ENCODE assay signal across 19 cellular contexts in genomic region chrX:136179133-136179532, GRCh38. TPM values are rescaled to one million over a fixed set of nuclear protein-coding genes. Genes with fewer than 3 reads are reported as not detected.
DNase-seq lines count a peak whose midpoint lies in the region; ATAC-seq and TF ChIP-seq lines count a peak whose summit lies in the region.
"Had no signal": no experiment of that assay in that cellular context is flagged by ENCODE, and none has a peak within 500 bp of the region (broad histone marks: within the 10 kb centered on the region; RNA-seq: fewer than 3 reads in every experiment).

No MANE protein-coding gene starts in this region.

- peak; percentile 46 for ATAC-seq in left ventricle myocardium superior
- ATAC-seq in Right ventricle myocardium superior (ENCODE audit: poor library complexity), result no peak
- ATAC-seq: A549 had no signal

- no peak overlapping the region for H3K27ac Mint-ChIP-seq in progenitor cell of endocrine pancreas
- H3K27ac Mint-ChIP-seq: CD8-positive, alpha-beta memory T cell had no signal

- no peak for TF ChIP-seq CTCF in GM10266 (IDR thresholded peaks at IDR 0.05; ENCODE audit: control insufficient read depth, insufficient read depth, low read depth, missing control alignments)
- TF ChIP-seq CTCF in progenitor cell of endocrine pancreas (IDR thresholded peaks at IDR 0.05; ENCODE audit: unreplicated experiment), result no peak

- H3K36me3 Mint-ChIP-seq in progenitor cell of endocrine pancreas (ENCODE audit: insufficient read depth), result no peaks in the 10 kb centered on the region
- H3K36me3 Mint-ChIP-seq: CD8-positive, alpha-beta memory T cell had no signal

- peaks cover 3% of the 10 kb centered on the region for H3K4me1 Mint-ChIP-seq in progenitor cell of endocrine pancreas (ENCODE audit: low read depth)
- H3K4me1 Mint-ChIP-seq: CD8-positive, alpha-beta memory T cell had no signal

- no peak overlapping the region for H3K9ac ChIP-seq in subcutaneous abdominal adipose tissue (ENCODE audit: low read length in 5 of 5)
- H3K9ac ChIP-seq: BLaER1 treated with 17β-estradiol and CSF1 and Interleukin-3, amounts not matched to agents 10 nM and 100 nM had no signal

- no peak overlapping the region for H3K4me3 ChIP-seq in muscle layer of duodenum (ENCODE audit: low read depth in 1 of 2, low read length in 2 of 2)
- no peak overlapping the region for H3K4me3 ChIP-seq in subcutaneous abdominal adipose tissue (ENCODE audit: low read depth in 1 of 5, low read length in 5 of 5)
- H3K4me3 ChIP-seq: A549; BLaER1 treated with 17β-estradiol and CSF1 and Interleukin-3, amounts not matched to agents 10 nM and 100 nM; PC-9 had no signal

- H3K36me3 ChIP-seq in muscle layer of duodenum (ENCODE audit: control insufficient read depth in 1 of 2, insufficient read depth in 2 of 2, low read length in 2 of 2), result no peaks in the 10 kb centered on the region
- no peaks in the 10 kb centered on the region for H3K36me3 ChIP-seq in subcutaneous abdominal adipose tissue (ENCODE audit: control insufficient read depth in 5 of 5, insufficient read depth in 5 of 5, low read length in 5 of 5)

- H3K27me3 ChIP-seq in muscle layer of duodenum (ENCODE audit: low read depth, low read length) (no peaks in the 10 kb centered on the region), subcutaneous abdominal adipose tissue (ENCODE audit: control insufficient read depth in 5 of 5, insufficient read depth in 4 of 5, low read length in 5 of 5) (no peaks in the 10 kb centered on the region)

- peaks cover 5 to 15% of the 10 kb centered on the region in 2 donors for H3K4me1 ChIP-seq in muscle layer of duodenum (ENCODE audit: control insufficient read depth in 1 of 2, insufficient read depth in 2 of 2, low read length in 2 of 2)
- H3K4me1 ChIP-seq in subcutaneous abdominal adipose tissue (ENCODE audit: control insufficient read depth in 5 of 5, insufficient read depth in 5 of 5, low read length in 5 of 5), result peaks cover 2 to 60% (median 36%) of the 10 kb centered on the region in 5 donors

- no peak for DNase-seq in left ventricle myocardium superior
- no peak for DNase-seq in Right ventricle myocardium superior
- DNase-seq in NCI-H2081 treated with DMSO at 0.1 percent for 48 hours (lab: John Stamatoyannopoulos, UW), result no peak
- DNase-seq in GM10266 (ENCODE audit: extremely low spot score), result no peak
- DNase-seq in progenitor cell of endocrine pancreas (ENCODE audit: low spot score, unreplicated experiment), result no peak
- DNase-seq: CD8-positive, alpha-beta memory T cell; DMS79; H7; KBM-7; NCI-H1417 treated with DMSO at 0.1 percent for 48 hours; NCI-H1930; NCI-H2171; NCI-H446 treated with DMSO at 0.1 percent for 48 hours; NCI-H748 treated with DMSO at 0.1 percent for 48 hours; PC-9 had no signal

- no peak overlapping the region for H3K4me3 Mint-ChIP-seq in progenitor cell of endocrine pancreas (ENCODE audit: low read depth)
- H3K4me3 Mint-ChIP-seq: CD8-positive, alpha-beta memory T cell had no signal

- no peaks in the 10 kb centered on the region for H3K9me3 Mint-ChIP-seq in progenitor cell of endocrine pancreas (ENCODE audit: low read depth)
- H3K9me3 Mint-ChIP-seq: CD8-positive, alpha-beta memory T cell had no signal

- peak overlapping the region; percentile 60 for H3K27ac ChIP-seq in muscle layer of duodenum (ENCODE audit: low read length)
- H3K27ac ChIP-seq in subcutaneous abdominal adipose tissue (ENCODE audit: low read depth, low read length), result peak overlapping the region; percentile 38
- H3K27ac ChIP-seq: A549; BLaER1 treated with 17β-estradiol and CSF1 and Interleukin-3, amounts not matched to agents 10 nM and 100 nM; PC-9 had no signal

- intact Hi-C loops in left ventricle myocardium superior (cut with micrococcal nuclease) (no loop called here), Right ventricle myocardium superior (cut with DNase I) (no loop called here)

- no peaks in the 10 kb centered on the region for H3K27me3 Mint-ChIP-seq in progenitor cell of endocrine pancreas

- no peaks in the 10 kb centered on the region for H3K9me3 ChIP-seq in muscle layer of duodenum (ENCODE audit: control insufficient read depth in 1 of 2, low read length in 2 of 2)
- no peaks in the 10 kb centered on the region for H3K9me3 ChIP-seq in subcutaneous abdominal adipose tissue (ENCODE audit: control insufficient read depth in 5 of 5, low read length in 5 of 5)
- H3K9me3 ChIP-seq: A549; BLaER1 treated with 17β-estradiol and CSF1 and Interleukin-3, amounts not matched to agents 10 nM and 100 nM had no signal

RNA-seq across cellular contexts. Expression of gene FHL1, which starts 31.8 kb away (rescaled TPM):
- total RNA-seq in left ventricle myocardium superior, result 772 TPM
- total RNA-seq in Right ventricle myocardium superior, result 808 TPM
- total RNA-seq in progenitor cell of endocrine pancreas, result 2.8 and 3.0 TPM in 2 replicates

Comparison
In these comparisons a context has a peak if more than half of its experiments do, and no peak if none do; other contexts are left out.
1. RNA of gene FHL1, which starts 31.8 kb away (total RNA-seq): 808 TPM in Right ventricle myocardium superior (single experiment) and 772 TPM in left ventricle myocardium superior (single experiment); 2.8 to 3.0 TPM in progenitor cell of endocrine pancreas; every median in the first group is over 100 times any median in the second.